In genomic region chr10:73910764-73911552, GRCh38 we compare ENCODE assay signal across 8 cellular contexts. TPM values are rescaled to one million over a fixed set of nuclear protein-coding genes. Genes with fewer than 3 reads are reported as not detected.
DNase-seq lines count a peak whose midpoint lies in the region; ATAC-seq and TF ChIP-seq lines count a peak whose summit lies in the region.

Gene PLAU (plus strand): TSS chr10:73911132. CDS start chr10:73911556, 424 bp downstream.

- in situ Hi-C loops in ACHN (cut with HindIII; ENCODE audit: low pct_ligation_motif_present, low pct_unique_long_range_greater_than_20kb, low sequenced_read_pairs) = no loop called here

- no peak for TF ChIP-seq POLR2A in ovary (IDR thresholded peaks at IDR 0.05)

- DNase-seq in ACHN = peak; percentile 54
- peak; percentile 54 for DNase-seq in NOMO-1 treated with dmso at 0.1 percent for 144 hours (lab: John Stamatoyannopoulos, UW; ENCODE audit: unreplicated experiment)
- peak; percentile 39 for DNase-seq in activated gamma-delta T cell (lab: John Stamatoyannopoulos, UW)
- peak in 23 of 42 donors; percentile 8 to 55 (median 27) for DNase-seq in head of caudate nucleus
- peak in 3 of 5 donors; percentile 25 to 56 (median 40) for DNase-seq in ovary
- no peak for DNase-seq in NCI-H2196 (lab: John Stamatoyannopoulos, UW; ENCODE audit: unreplicated experiment)

- no peaks in the 10 kb centered on the region for H3K9me3 ChIP-seq in ovary

- H3K4me1 ChIP-seq in ovary (ENCODE audit: insufficient read depth) = peaks cover 10% of the 10 kb centered on the region

- H3K27me3 ChIP-seq in ovary = no peaks in the 10 kb centered on the region

- intact Hi-C loops in head of caudate nucleus (cut with DNase I) = no loop called here
- intact Hi-C loops in ovary (cut with DNase I) = no loop called here

- H3K4me3 ChIP-seq in ovary = peak within 1 kb of the TSS; percentile 45

- WGBS in ovary, 3 donors = 1 to 4% (median 2%) methylated on average over 32 to 74 of the region's 74 CpGs

- no peak within 1 kb of the TSS for H3K27ac ChIP-seq in ovary

- TF ChIP-seq CTCF in ovary (IDR thresholded peaks at IDR 0.05) = no peak

- ATAC-seq in GM18868 (IDR thresholded peaks at IDR 0.05; ENCODE audit: unreplicated experiment) (peak; percentile 27), GM21786 (IDR thresholded peaks at IDR 0.05; ENCODE audit: unreplicated experiment) (no peak)

- TF ChIP-seq EP300 in ovary (IDR thresholded peaks at IDR 0.05) = no peak

- no peaks in the 10 kb centered on the region for H3K36me3 ChIP-seq in ovary

RNA-seq across cellular contexts. Expression of gene PLAU, which starts in this region (rescaled TPM):
- total RNA-seq in ovary = 1 to 10 TPM in 4 of 7 donors, under 1 TPM in 3; 0.24 to 7.6 (median 4.6) TPM
- polyA plus RNA-seq in ovary = 10 to 100 TPM in 1 of 2 donors, 1 to 10 TPM in 1; 1.7 to 12.6 TPM
